In the genomic region with DNA sequence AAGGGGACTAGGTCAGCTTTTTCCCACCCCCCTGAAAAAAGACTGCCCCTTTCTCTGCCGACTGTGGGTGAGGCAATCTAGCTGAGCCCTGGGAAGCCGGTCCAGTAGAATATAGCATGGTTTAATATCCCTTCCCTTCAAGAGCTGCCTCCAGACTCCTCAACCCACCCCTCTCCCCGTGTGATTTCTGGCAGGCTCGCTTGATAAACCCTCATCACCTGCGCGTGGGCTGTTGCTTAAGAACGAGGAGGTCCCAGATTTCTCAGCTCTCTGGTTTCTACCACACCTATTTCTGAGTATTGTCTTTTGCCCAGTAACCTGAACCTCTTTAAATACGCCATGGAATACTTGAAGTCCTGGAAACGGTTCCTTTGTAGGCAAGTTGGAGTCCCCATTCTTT, we compare ENCODE assay signal across 18 cellular contexts. TPM values are rescaled to one million over a fixed set of nuclear protein-coding genes. Genes with fewer than 3 reads are reported as not detected.
DNase-seq lines count a peak whose midpoint lies in the region; ATAC-seq and TF ChIP-seq lines count a peak whose summit lies in the region.
"Had no signal": no experiment of that assay in that cellular context is flagged by ENCODE, and none has a peak within 500 bp of the region (broad histone marks: within the 10 kb centered on the region; RNA-seq: fewer than 3 reads in every experiment).

No MANE protein-coding gene starts in this region.

- H3K36me3 ChIP-seq in left lung: peaks cover 0 to 11% of the 10 kb centered on the region in 2 donors
- no peaks in the 10 kb centered on the region for H3K36me3 ChIP-seq in PC-9 (ENCODE audit: low read depth)
- H3K36me3 ChIP-seq: gastrocnemius medialis, suprapubic skin had no signal

- no peak overlapping the region for H2AFZ ChIP-seq in PC-9

- CTCF ChIA-PET in PC-9 (lab: Charles Lee): no interaction called here

- H3K27me3 Mint-ChIP-seq in T-helper 2 cell treated with Interferon-gamma antibody and Interleukin-4, amounts not matched to agents 5 μg/mL and 100 μg/mL, for 36 hours (ENCODE audit: low read depth): peaks cover 31% of the 10 kb centered on the region
- H3K27me3 Mint-ChIP-seq in activated T-helper 17 cell treated with anti-CD3 and anti-CD28 coated beads, Interleukin-2, amount 50 U/mL, for 72 hours: no peaks in the 10 kb centered on the region

- no peak for DNase-seq in T-helper 2 cell treated with Interferon-gamma antibody and Interleukin-4, amounts not matched to agents 5 μg/mL and 100 μg/mL, for 36 hours (ENCODE audit: low spot score)
- DNase-seq in T-helper 2 cell (no peak), left lung (no peak), putamen (ENCODE audit: low spot score) (peak; percentile 63), HPDE6-E6E7 (ENCODE audit: extremely low spot score) (no peak), PC-9 (no peak), islet precursor cell (no peak)
- DNase-seq: activated T-cell treated with anti-CD3 and anti-CD28 coated beads for 4 hours, gastrocnemius medialis, MM.1S, NCI-H2227 treated with DMSO at 0.1 percent for 48 hours, OCI-M1, small intestine had no signal

- peaks cover 4% of the 10 kb centered on the region for H3K4me1 Mint-ChIP-seq in T-helper 2 cell treated with Interferon-gamma antibody and Interleukin-4, amounts not matched to agents 5 μg/mL and 100 μg/mL, for 36 hours (ENCODE audit: low read depth)
- peaks cover 14% of the 10 kb centered on the region for H3K4me1 Mint-ChIP-seq in activated T-helper 17 cell treated with anti-CD3 and anti-CD28 coated beads, Interleukin-2, amount 50 U/mL, for 72 hours

- peak overlapping the region; percentile 57 for H3K4me3 Mint-ChIP-seq in T-helper 2 cell treated with Interferon-gamma antibody and Interleukin-4, amounts not matched to agents 5 μg/mL and 100 μg/mL, for 36 hours
- H3K4me3 Mint-ChIP-seq in activated T-helper 17 cell treated with anti-CD3 and anti-CD28 coated beads, Interleukin-2, amount 50 U/mL, for 72 hours: peak overlapping the region; percentile 12

- no peak overlapping the region for H3K4me3 ChIP-seq in left lung
- no peak overlapping the region for H3K4me3 ChIP-seq in PC-9
- H3K4me3 ChIP-seq: A549 had no signal

- intact Hi-C loops in left lung (cut with DNase I): no loop called here
- intact Hi-C loops in PC-9 (cut with micrococcal nuclease; ENCODE audit: unreplicated experiment): no loop called here

- H3K27me3 ChIP-seq in left lung: peaks cover 0 to 7% of the 10 kb centered on the region in 2 donors
- H3K27me3 ChIP-seq in PC-9 (ENCODE audit: insufficient read depth, low read depth): no peaks in the 10 kb centered on the region

- H3K9me3 Mint-ChIP-seq in T-helper 2 cell treated with Interferon-gamma antibody and Interleukin-4, amounts not matched to agents 5 μg/mL and 100 μg/mL, for 36 hours: no peaks in the 10 kb centered on the region
- no peaks in the 10 kb centered on the region for H3K9me3 Mint-ChIP-seq in activated T-helper 17 cell treated with anti-CD3 and anti-CD28 coated beads, Interleukin-2, amount 50 U/mL, for 72 hours

- peaks cover 19% of the 10 kb centered on the region for H3K36me3 Mint-ChIP-seq in T-helper 2 cell treated with Interferon-gamma antibody and Interleukin-4, amounts not matched to agents 5 μg/mL and 100 μg/mL, for 36 hours (ENCODE audit: low read depth)
- peaks cover 13% of the 10 kb centered on the region for H3K36me3 Mint-ChIP-seq in activated T-helper 17 cell treated with anti-CD3 and anti-CD28 coated beads, Interleukin-2, amount 50 U/mL, for 72 hours (ENCODE audit: low read depth)

- no peaks in the 10 kb centered on the region for H3F3A ChIP-seq in PC-9 (ENCODE audit: insufficient read depth, low read depth)

- no peaks in the 10 kb centered on the region for H3K9me2 ChIP-seq in PC-9 (ENCODE audit: insufficient read depth)

- H3K27ac Mint-ChIP-seq in T-helper 2 cell treated with Interferon-gamma antibody and Interleukin-4, amounts not matched to agents 5 μg/mL and 100 μg/mL, for 36 hours: no peak overlapping the region
- H3K27ac Mint-ChIP-seq in activated T-helper 17 cell treated with anti-CD3 and anti-CD28 coated beads, Interleukin-2, amount 50 U/mL, for 72 hours: no peak overlapping the region

- H3K27ac ChIP-seq in left lung (no peak overlapping the region), PC-9 (no peak overlapping the region)
- H3K27ac ChIP-seq: A549, gastrocnemius medialis, suprapubic skin had no signal

- no peak for ATAC-seq in activated T-helper 17 cell treated with anti-CD3 and anti-CD28 coated beads, Interleukin-2, amount 50 U/mL, for 72 hours (replicated peaks)
- ATAC-seq in left lung: peak; percentile 5
- ATAC-seq: A549; activated CD4-positive, CD25-positive, alpha-beta regulatory T cell treated with anti-CD3 and anti-CD28 coated beads, Interleukin-2, amount 50 U/mL, for 24 hours; gastrocnemius medialis had no signal

- BruUV-seq in PC-9 (replicated peaks; lab: Mats Ljungman, UMichigan): no TSS peak

- H3K9me3 ChIP-seq in left lung (no peaks in the 10 kb centered on the region), PC-9 (ENCODE audit: insufficient read depth, low read depth) (no peaks in the 10 kb centered on the region)
- H3K9me3 ChIP-seq: A549, gastrocnemius medialis, suprapubic skin had no signal

- H3K4me2 ChIP-seq in PC-9: no peak overlapping the region
- H3K4me2 ChIP-seq: A549 had no signal

- POLR2A ChIA-PET in PC-9 (lab: Charles Lee; ENCODE audit: unreplicated experiment): no interaction called here

- TF ChIP-seq CTCF in left lung (IDR thresholded peaks at IDR 0.05): no peak
- TF ChIP-seq CTCF in PC-9 (conservative IDR thresholded peaks at IDR 0.05): no peak

- no peaks in the 10 kb centered on the region for H4K20me1 ChIP-seq in PC-9 (ENCODE audit: insufficient read depth)

- no peaks in the 10 kb centered on the region for H3K79me2 ChIP-seq in PC-9 (ENCODE audit: low read depth)

- H3K4me1 ChIP-seq in left lung (peaks cover 7 to 39% of the 10 kb centered on the region in 2 donors), PC-9 (replicated peaks; ENCODE audit: insufficient read depth) (no peaks in the 10 kb centered on the region)
- H3K4me1 ChIP-seq: A549 had no signal

RNA-seq across cellular contexts. Expression of gene LRRC4, which starts 2.0 kb away (rescaled TPM):
- under 1 TPM in 1 of 2 donors, not detected in 1; 0.13 TPM for total RNA-seq in activated T-helper 17 cell treated with anti-CD3 and anti-CD28 coated beads, Interleukin-2, amount 50 U/mL, for 72 hours
- 10 to 100 TPM in 1 of 2 donors, 1 to 10 TPM in 1; 5.7 to 24.4 TPM for total RNA-seq in left lung
- 0.10 and 0.39 TPM in 2 replicates for total RNA-seq in PC-9 (2021)
- total RNA-seq: HT1080 had no signal
